11 cellular contexts compared by ENCODE assay signal in the genomic region with DNA sequence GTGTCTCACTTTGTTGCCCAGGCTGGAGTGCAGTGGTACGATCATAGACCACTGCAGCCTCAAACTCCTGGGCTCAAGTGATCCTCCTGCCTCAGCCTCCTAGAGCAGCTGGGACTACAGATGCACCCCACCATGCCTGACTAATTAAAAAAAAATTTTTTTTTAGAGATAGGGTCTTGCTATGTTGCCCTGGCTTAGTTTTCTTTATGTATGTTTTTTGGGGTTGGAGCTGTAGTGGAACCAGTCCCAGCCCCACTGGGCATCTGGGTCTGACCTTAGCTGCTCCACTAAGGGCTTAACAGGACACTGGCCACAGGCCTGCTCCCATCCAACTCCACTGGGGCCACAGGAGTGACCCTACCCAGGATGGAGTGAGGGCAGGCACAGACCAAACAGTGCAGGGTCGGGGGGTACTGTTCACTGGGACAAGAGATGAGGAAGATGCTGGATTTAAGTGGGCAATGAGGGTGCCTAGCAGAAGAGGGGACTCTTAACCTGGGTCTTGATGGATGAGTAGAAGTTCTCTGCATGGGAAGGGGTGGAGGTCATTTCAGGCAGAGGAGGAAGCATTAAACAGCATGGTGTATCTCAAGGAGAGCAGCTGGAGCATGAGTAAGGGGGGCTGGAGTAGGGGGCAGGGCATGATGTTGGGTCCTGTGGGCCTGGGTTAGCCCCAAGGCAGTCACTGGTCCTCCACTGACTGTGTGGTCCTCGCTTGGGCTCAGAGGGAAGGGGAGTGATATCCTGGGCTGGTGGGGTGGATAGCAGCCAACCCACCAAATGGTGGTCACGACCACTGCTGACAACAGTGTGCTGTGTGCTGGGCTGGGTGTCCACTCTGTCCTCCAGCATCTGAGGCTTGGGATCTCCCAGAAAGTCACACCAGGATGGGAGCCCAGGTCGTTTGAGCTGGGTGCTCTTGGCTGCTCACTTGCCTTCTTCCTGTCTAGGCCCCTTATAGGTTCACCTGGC. TPM values are rescaled to one million over a fixed set of nuclear protein-coding genes. Genes with fewer than 3 reads are reported as not detected.
DNase-seq lines count a peak whose midpoint lies in the region; ATAC-seq, FAIRE-seq and TF ChIP-seq lines count a peak whose summit lies in the region.
"Had no signal": no experiment of that assay in that cellular context is flagged by ENCODE, and none has a peak within 500 bp of the region (broad histone marks: within the 10 kb centered on the region; RNA-seq: fewer than 3 reads in every experiment).

No MANE protein-coding gene starts in this region.

- no peak for ATAC-seq in HCT116
- ATAC-seq in naive B cell (ENCODE audit: low read depth in 2 of 2): no peak
- ATAC-seq in HG02759 (IDR thresholded peaks at IDR 0.05; ENCODE audit: unreplicated experiment): no peak
- ATAC-seq in HG02973 (IDR thresholded peaks at IDR 0.05; ENCODE audit: unreplicated experiment): no peak

- no peaks in the 10 kb centered on the region for H3K9me3 ChIP-seq in HCT116 (ENCODE audit: control insufficient read depth in 1 of 2, insufficient read depth in 1 of 2, low read depth in 1 of 2, low read length in 2 of 2)
- H3K9me3 ChIP-seq in astrocyte (ENCODE audit: insufficient read depth, low read depth, low read length): peaks cover 4% of the 10 kb centered on the region
- H3K9me3 ChIP-seq in esophagus muscularis mucosa: no peaks in the 10 kb centered on the region

- no peak for TF ChIP-seq EP300 in esophagus muscularis mucosa (IDR thresholded peaks at IDR 0.05)

- H3K9me3 Mint-ChIP-seq in astrocyte (ENCODE audit: unreplicated experiment) (peaks cover 11% of the 10 kb centered on the region), naive B cell (no peaks in the 10 kb centered on the region)

- TF ChIP-seq POLR2A in HCT116 (IDR thresholded peaks at IDR 0.05; ENCODE audit: borderline replicate concordance, extremely low read depth, insufficient read depth, insufficient read length) (no peak), esophagus muscularis mucosa (IDR thresholded peaks at IDR 0.05; ENCODE audit: low read depth) (no peak)

- TF ChIP-seq CTCF in C4-2B (conservative IDR thresholded peaks at IDR 0.05): no peak
- TF ChIP-seq CTCF in HCT116 (IDR thresholded peaks at IDR 0.05 in 2 of 3, conservative IDR thresholded peaks at IDR 0.05 in 1 of 3; ENCODE audit: borderline replicate concordance in 1 of 3, insufficient read depth in 1 of 3, low read depth in 2 of 3, low read length in 2 of 3): no peak
- TF ChIP-seq CTCF in astrocyte (IDR thresholded peaks at IDR 0.05; ENCODE audit: insufficient read depth, low read depth, low read length): no peak
- no peak for TF ChIP-seq CTCF in esophagus muscularis mucosa (IDR thresholded peaks at IDR 0.05)

- RAD21 ChIA-PET in HCT116 (lab: Charles Lee; ENCODE audit: low non-redundant PET in 1 of 2, low total read pairs in 2 of 2, uncharacterized antibody in 2 of 2, unreplicated experiment in 2 of 2): interaction anchor here in 1 of 2 experiments (0.6 kb wide), 1 partner anchor 56 kb away, joined by 4 read pairs; no protein-coding TSS in a partner anchor

- peaks cover 5 to 14% of the 10 kb centered on the region in 2 experiments for H3K36me3 ChIP-seq in HCT116 (ENCODE audit: control insufficient read depth in 1 of 2, insufficient read depth in 2 of 2, low read length in 2 of 2)
- H3K36me3 ChIP-seq in astrocyte (ENCODE audit: insufficient read depth, low read length): peaks cover 2% of the 10 kb centered on the region
- peaks cover 5 to 49% (median 33%) of the 10 kb centered on the region in 4 donors for H3K36me3 ChIP-seq in esophagus muscularis mucosa

- H3K27ac Mint-ChIP-seq in astrocyte (ENCODE audit: unreplicated experiment) (no peak overlapping the region), naive B cell (peak overlapping the region in 4 of 6 donors; percentile 21 to 96 (median 73))

- H3K4me1 Mint-ChIP-seq in astrocyte (ENCODE audit: low read depth, unreplicated experiment) (no peaks in the 10 kb centered on the region), naive B cell (peaks cover 33 to 57% (median 45%) of the 10 kb centered on the region in 3 donors)

- H3K4me3 ChIP-seq in HCT116 (replicated peaks in 1 of 2; ENCODE audit: low read depth in 1 of 2, low read length in 2 of 2) (peak overlapping the region in 1 of 2 experiments; percentile 78; a peak in 2 of 4 replicates), astrocyte (ENCODE audit: insufficient read depth, low read depth, low read length) (peak overlapping the region; percentile 71), esophagus muscularis mucosa (no peak overlapping the region)

- no peaks in the 10 kb centered on the region for H3K9me2 ChIP-seq in HCT116 (ENCODE audit: insufficient read depth)

- peak overlapping the region; percentile 80; the same call in 1 of the 2 replicates for H3K27ac ChIP-seq in C4-2B
- no peak overlapping the region; the same call in 1 of the 2 replicates for H3K27ac ChIP-seq in HCT116 (ENCODE audit: low read depth, low read length)
- no peak overlapping the region for H3K27ac ChIP-seq in astrocyte (ENCODE audit: low read depth, low read length)
- no peak overlapping the region for H3K27ac ChIP-seq in esophagus muscularis mucosa (replicated peaks in 1 of 4)

- H3K27me3 ChIP-seq in HCT116 (ENCODE audit: insufficient read depth, low read length) (no peaks in the 10 kb centered on the region), astrocyte (ENCODE audit: insufficient read depth, low read length) (no peaks in the 10 kb centered on the region), esophagus muscularis mucosa (no peaks in the 10 kb centered on the region)

- TF ChIP-seq RAD21 in HCT116 (IDR thresholded peaks at IDR 0.05; ENCODE audit: low read depth): no peak

- CTCF ChIA-PET in HCT116 (lab: Charles Lee): no interaction called here

- no peak for FAIRE-seq in astrocyte (lab: Jason Lieb, UNC)

- H3K27me3 Mint-ChIP-seq in astrocyte (ENCODE audit: low read depth, unreplicated experiment): no peaks in the 10 kb centered on the region
- no peaks in the 10 kb centered on the region for H3K27me3 Mint-ChIP-seq in naive B cell

- H3K4me2 ChIP-seq in HCT116 (ENCODE audit: low read length): peak overlapping the region; percentile 82
- peak overlapping the region; percentile 88 for H3K4me2 ChIP-seq in astrocyte (ENCODE audit: low read length)

- intact Hi-C loops in HCT116 (cut with micrococcal nuclease): no loop called here
- intact Hi-C loops in esophagus muscularis mucosa (cut with DNase I): no loop called here

- H3K4me3 Mint-ChIP-seq in astrocyte (ENCODE audit: unreplicated experiment) (peak overlapping the region; percentile 80), naive B cell (peak overlapping the region; percentile 59 to 86 (median 70))

- H3K4me1 ChIP-seq in HCT116 (ENCODE audit: control insufficient read depth in 1 of 2, insufficient read depth in 2 of 2, low read length in 2 of 2) (peaks cover 14 to 26% of the 10 kb centered on the region in 2 experiments; a peak in 3 of 4 replicates), astrocyte (ENCODE audit: insufficient read depth, low read length) (peaks cover 4% of the 10 kb centered on the region), esophagus muscularis mucosa (peaks cover 14 to 34% (median 17%) of the 10 kb centered on the region in 4 donors)

- H4K20me1 ChIP-seq in HCT116 (ENCODE audit: insufficient read depth) (no peaks in the 10 kb centered on the region), astrocyte (ENCODE audit: insufficient read depth, low read length) (peaks cover 41% of the 10 kb centered on the region)

- TSS peak; percentile 55 for BruUV-seq in HCT116 (replicated peaks; lab: Mats Ljungman, UMichigan)

- WGBS in esophagus muscularis mucosa: 91% methylated on average over 3 of the region's 5 CpGs

- H2AFZ ChIP-seq in HCT116 (ENCODE audit: low read depth, low read length, poor library complexity, severe bottlenecking) (no peak overlapping the region), astrocyte (ENCODE audit: low read depth, low read length) (no peak overlapping the region)

- H3K36me3 Mint-ChIP-seq in astrocyte (ENCODE audit: low read depth, unreplicated experiment): peaks cover 11% of the 10 kb centered on the region
- H3K36me3 Mint-ChIP-seq in naive B cell: peaks cover 4 to 12% of the 10 kb centered on the region in 2 donors

- H3K9ac ChIP-seq in HCT116 (ENCODE audit: low read length): 0 out of 2 replicates have a peak overlapping the region, but pooled peaks have one; percentile 86
- peak overlapping the region; percentile 85 for H3K9ac ChIP-seq in astrocyte (ENCODE audit: low read length)

- H3K79me2 ChIP-seq in HCT116 (ENCODE audit: insufficient read depth, low read length): peaks cover 32% of the 10 kb centered on the region
- H3K79me2 ChIP-seq in astrocyte (ENCODE audit: insufficient read depth, low read length): peaks cover 48% of the 10 kb centered on the region

- POLR2A ChIA-PET in HCT116 (lab: Charles Lee): no interaction called here

- DNase-seq in HCT116 (ENCODE audit: low read depth, low spot score) (no peak), astrocyte (ENCODE audit: low read depth) (no peak), naive B cell (no peak), NCI-H526 (lab: John Stamatoyannopoulos, UW) (no peak), esophagus muscularis mucosa (ENCODE audit: extremely low spot score) (no peak)
- DNase-seq: foreskin melanocyte; NCI-H524 treated with DMSO at 0.1 percent for 48 hours; stimulated activated CD8-positive, alpha-beta memory T cell treated with anti-CD3 and anti-CD28 coated beads, Interleukin-4, amount 100 ng/mL, for 48 hours had no signal

TF ChIP-seq in HCT116, 20 proteins besides CTCF, POLR2A, EP300 and RAD21:
- TF ChIP-seq, protein P1, sequence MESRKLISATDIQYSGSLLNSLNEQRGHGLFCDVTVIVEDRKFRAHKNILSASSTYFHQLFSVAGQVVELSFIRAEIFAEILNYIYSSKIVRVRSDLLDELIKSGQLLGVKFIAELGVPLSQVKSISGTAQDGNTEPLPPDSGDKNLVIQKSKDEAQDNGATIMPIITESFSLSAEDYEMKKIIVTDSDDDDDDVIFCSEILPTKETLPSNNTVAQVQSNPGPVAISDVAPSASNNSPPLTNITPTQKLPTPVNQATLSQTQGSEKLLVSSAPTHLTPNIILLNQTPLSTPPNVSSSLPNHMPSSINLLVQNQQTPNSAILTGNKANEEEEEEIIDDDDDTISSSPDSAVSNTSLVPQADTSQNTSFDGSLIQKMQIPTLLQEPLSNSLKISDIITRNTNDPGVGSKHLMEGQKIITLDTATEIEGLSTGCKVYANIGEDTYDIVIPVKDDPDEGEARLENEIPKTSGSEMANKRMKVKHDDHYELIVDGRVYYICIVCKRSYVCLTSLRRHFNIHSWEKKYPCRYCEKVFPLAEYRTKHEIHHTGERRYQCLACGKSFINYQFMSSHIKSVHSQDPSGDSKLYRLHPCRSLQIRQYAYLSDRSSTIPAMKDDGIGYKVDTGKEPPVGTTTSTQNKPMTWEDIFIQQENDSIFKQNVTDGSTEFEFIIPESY (IDR thresholded peaks at IDR 0.05; ENCODE audit: extremely low read depth, insufficient replicate concordance, low read length): no peak

RNA-seq across cellular contexts. Expression of a gene that starts 24.1 kb away (rescaled TPM):
- total RNA-seq in HCT116 (2021; ENCODE audit: unreplicated experiment) (139 TPM), astrocyte (258 and 280 TPM in 2 replicates), esophagus muscularis mucosa (100 to 1,000 TPM; 253 to 402 (median 311) TPM)
- polyA plus RNA-seq in HCT116 (2012): 99.5 and 110 TPM in 2 replicates
- 100 to 1,000 TPM; 325 to 440 (median 349) TPM for polyA plus RNA-seq in naive B cell (ENCODE audit: low read depth in 6 of 6)

RNA-seq across cellular contexts. Expression of a gene that starts 26.6 kb away (rescaled TPM):
- total RNA-seq in HCT116 (2021; ENCODE audit: unreplicated experiment): 52.8 TPM
- 21.4 and 22.2 TPM in 2 replicates for polyA plus RNA-seq in HCT116 (2012)
- total RNA-seq in astrocyte: 33.7 and 35.0 TPM in 2 replicates
- 10 to 100 TPM; 14.3 to 91.1 (median 28.7) TPM for polyA plus RNA-seq in naive B cell (ENCODE audit: low read depth in 6 of 6)
- 10 to 100 TPM; 25.2 to 34.5 (median 31.5) TPM for total RNA-seq in esophagus muscularis mucosa
